13 cellular contexts compared by ENCODE assay signal in the genomic region with DNA sequence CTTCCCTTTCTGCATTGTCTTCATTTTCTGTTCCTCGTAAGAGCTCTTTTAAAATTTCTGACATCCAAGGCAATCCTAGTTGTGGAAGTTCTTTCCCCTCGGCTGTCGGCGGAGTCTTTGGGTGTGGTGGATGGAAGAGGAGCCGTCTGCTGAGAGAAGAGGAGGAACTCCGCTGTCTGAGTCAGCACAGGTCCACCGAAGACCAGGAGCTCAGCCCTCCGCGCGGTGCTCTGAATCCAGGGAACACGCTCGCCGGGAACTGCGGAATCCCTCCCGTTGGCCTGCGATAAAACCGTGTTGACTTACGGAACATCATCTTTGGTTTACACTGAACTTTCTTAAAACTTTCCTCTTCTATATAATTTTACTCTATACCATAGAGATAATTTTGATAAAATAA.
DNase-seq lines count a peak whose midpoint lies in the region; ATAC-seq, FAIRE-seq and TF ChIP-seq lines count a peak whose summit lies in the region.
"Had no signal": no experiment of that assay in that cellular context is flagged by ENCODE, and none has a peak within 500 bp of the region (broad histone marks: within the 10 kb centered on the region; RNA-seq: fewer than 3 reads in every experiment).

No MANE protein-coding gene starts in this region.

- H3K9me3 ChIP-seq in lung (ENCODE audit: control insufficient read depth in 2 of 2, insufficient read depth in 1 of 2, low read length in 1 of 2): peaks cover 0 to 3% of the 10 kb centered on the region in 2 donors

- no peaks in the 10 kb centered on the region for H3K27me3 ChIP-seq in lung (ENCODE audit: control insufficient read depth, insufficient read depth)

- no peak for TF ChIP-seq POLR2A in GM12892 (IDR thresholded peaks at IDR 0.05; ENCODE audit: low read depth, low read length)

- H3K4me1 ChIP-seq in lung (ENCODE audit: control insufficient read depth in 2 of 2, insufficient read depth in 2 of 2, low read length in 2 of 2): no peaks in the 10 kb centered on the region

- no peak overlapping the region for H3K4me3 ChIP-seq in lung

- TF ChIP-seq CTCF in lung (IDR thresholded peaks at IDR 0.05; ENCODE audit: control extremely low read depth, extremely low read depth): no peak

- intact Hi-C loops in sciatic nerve (cut with DNase I): no loop called here

- H3K36me3 ChIP-seq in lung (ENCODE audit: control insufficient read depth in 2 of 2, insufficient read depth in 2 of 2, low read length in 2 of 2): no peaks in the 10 kb centered on the region

- peak; percentile 43 for DNase-seq in Daoy (ENCODE audit: low read depth)
- DNase-seq in ecto neural progenitor cell (ENCODE audit: low spot score): peak; percentile 22
- peak; percentile 17 for DNase-seq in lung (ENCODE audit: low spot score)
- peak; percentile 7 for DNase-seq in ureter (ENCODE audit: low spot score)
- DNase-seq in sciatic nerve (ENCODE audit: low spot score): no peak
- no peak for DNase-seq in GM12892 (ENCODE audit: insufficient read length)
- DNase-seq: ACHN; C1 segment of cervical spinal cord; CD4-positive, alpha-beta T cell; DMS79 treated with DMSO at 0.1 percent for 48 hours; GDM1 had no signal

- H3K27ac ChIP-seq in lung (ENCODE audit: low read depth in 1 of 2, low read length in 1 of 2): no peak overlapping the region

- whole genome bisulfite sequencing in lung, 2 donors: 92% methylated on average over 18 of the region's 18 CpGs

- FAIRE-seq in GM12892 (lab: Jason Lieb, UNC): no peak
- FAIRE-seq: H54 had no signal

- ATAC-seq in lung (ENCODE audit: insufficient read depth, low FRiP score) (no peak), HG03025 (IDR thresholded peaks at IDR 0.05; ENCODE audit: low FRiP score, unreplicated experiment) (no peak), sciatic nerve (no peak)

Comparison
In these comparisons a context has a peak if more than half of its experiments do, and no peak if none do; other contexts are left out.
1. DNase-seq: peak in Daoy (single experiment), ecto neural progenitor cell (single experiment), lung (single experiment) and ureter (single experiment); none in sciatic nerve (single experiment) and GM12892 (single experiment).